Comparison of ENCODE assay signal across 13 cellular contexts in the genomic region with DNA sequence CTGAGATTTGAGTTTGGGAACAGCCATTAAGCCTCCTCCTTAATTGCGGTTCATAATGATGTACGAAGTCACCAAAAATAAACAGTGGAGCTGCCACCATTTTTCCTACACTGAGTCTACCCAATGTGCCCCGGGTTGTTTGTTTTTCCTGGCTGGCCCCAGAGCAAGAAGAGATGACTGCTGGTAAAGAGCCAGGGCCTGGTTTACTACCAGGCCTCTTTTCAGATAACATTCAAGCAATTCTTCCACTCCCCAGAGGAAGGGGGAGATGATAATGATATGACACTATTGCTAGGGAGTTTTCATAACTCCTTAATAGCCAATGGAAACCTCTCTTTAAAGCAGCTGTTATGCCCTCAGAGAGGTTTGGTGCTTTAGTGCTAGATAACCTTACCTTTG. TPM values are rescaled to one million over a fixed set of nuclear protein-coding genes. Genes with fewer than 3 reads are reported as not detected.
DNase-seq lines count a peak whose midpoint lies in the region; ATAC-seq, FAIRE-seq and TF ChIP-seq lines count a peak whose summit lies in the region.
"Had no signal": no experiment of that assay in that cellular context is flagged by ENCODE, and none has a peak within 500 bp of the region (broad histone marks: within the 10 kb centered on the region; RNA-seq: fewer than 3 reads in every experiment).

No MANE protein-coding gene starts in this region.

- H2AFZ ChIP-seq in K562 (ENCODE audit: low read depth, low read length): no peak overlapping the region

- no peaks in the 10 kb centered on the region for H3K27me3 Mint-ChIP-seq in activated CD4-positive, alpha-beta T cell treated with anti-CD3 and anti-CD28 coated beads for 36 hours
- H3K27me3 Mint-ChIP-seq in CD8-positive, alpha-beta memory T cell: no peaks in the 10 kb centered on the region
- no peaks in the 10 kb centered on the region for H3K27me3 Mint-ChIP-seq in natural killer cell treated with Interleukin-12 subunit alpha and Interleukin-12 subunit beta and Interleukin-15 and Interleukin-18, amount 100 ng/mL, for 72 hours
- H3K27me3 Mint-ChIP-seq in activated naive CD4-positive, alpha-beta T cell treated with anti-CD3 and anti-CD28 coated beads for 36 hours (ENCODE audit: low read depth): no peaks in the 10 kb centered on the region
- H3K27me3 Mint-ChIP-seq: CD4-positive, alpha-beta T cell had no signal

- H3K36me3 Mint-ChIP-seq in activated CD4-positive, alpha-beta T cell treated with anti-CD3 and anti-CD28 coated beads for 36 hours (ENCODE audit: low read depth): peaks cover 19% of the 10 kb centered on the region
- H3K36me3 Mint-ChIP-seq in CD8-positive, alpha-beta memory T cell: peaks cover 0 to 74% (median 14%) of the 10 kb centered on the region in 3 donors
- H3K36me3 Mint-ChIP-seq in natural killer cell treated with Interleukin-12 subunit alpha and Interleukin-12 subunit beta and Interleukin-15 and Interleukin-18, amount 100 ng/mL, for 72 hours: peaks cover 14% of the 10 kb centered on the region
- H3K36me3 Mint-ChIP-seq in activated naive CD4-positive, alpha-beta T cell treated with anti-CD3 and anti-CD28 coated beads for 36 hours (ENCODE audit: low read depth): peaks cover 18% of the 10 kb centered on the region
- H3K36me3 Mint-ChIP-seq: activated naive CD4-positive, alpha-beta T cell treated with anti-CD3 and anti-CD28 coated beads, Interleukin-2, amount 50 U/mL, for 72 hours had no signal

- H3K79me2 ChIP-seq in K562 (ENCODE audit: control insufficient read depth, insufficient read depth, low read length): no peaks in the 10 kb centered on the region

- no peak for TF ChIP-seq EP300 in K562 (IDR thresholded peaks at IDR 0.05; ENCODE audit: low read length)
- TF ChIP-seq EP300 in stomach (IDR thresholded peaks at IDR 0.05): no peak

- H3K4me3 ChIP-seq in K562 (no peak overlapping the region), stomach (no peak overlapping the region)
- no peak overlapping the region for H3K4me3 ChIP-seq in CD8-positive, alpha-beta memory T cell (ENCODE audit: low read length)

- TF ChIP-seq CTCF in K562 (IDR thresholded peaks at IDR 0.05 in 2 of 3, conservative IDR thresholded peaks at IDR 0.05 in 1 of 3; ENCODE audit: insufficient read depth in 2 of 3, low read depth in 1 of 3, low read length in 3 of 3): no peak
- no peak for TF ChIP-seq CTCF in stomach (IDR thresholded peaks at IDR 0.05)

- peak in 48 of 76 experiments; percentile 5 to 66 (median 26) for DNase-seq in HUDEP-2 (lab: John Stamatoyannopoulos, UW; ENCODE audit: unreplicated experiment in 76 of 76)
- no peak for DNase-seq in K562 (ENCODE audit: extremely low read depth in 1 of 4, low spot score in 3 of 4)
- DNase-seq in iris pigment epithelial cell (ENCODE audit: low read depth): peak; percentile 71
- peak; percentile 75 for DNase-seq in stomach
- DNase-seq in activated CD4-positive, alpha-beta T cell treated with anti-CD3 and anti-CD28 coated beads for 36 hours: no peak
- no peak for DNase-seq in CD8-positive, alpha-beta memory T cell
- no peak for DNase-seq in natural killer cell treated with Interleukin-12 subunit alpha and Interleukin-12 subunit beta and Interleukin-15 and Interleukin-18, amount 100 ng/mL, for 72 hours (ENCODE audit: low spot score)
- no peak for DNase-seq in activated naive CD4-positive, alpha-beta T cell treated with anti-CD3 and anti-CD28 coated beads for 36 hours
- DNase-seq: activated CD4-positive, alpha-beta T cell treated with anti-CD3 and anti-CD28 coated beads, Interleukin-2, amount 50 U/mL, for 48 hours; CD4-positive, alpha-beta T cell; SW 1271 had no signal

- CTCF ChIA-PET in K562 (lab: Yijun Ruan, JAX; ENCODE audit: low intra/inter-chr PET ratio): no interaction called here
- CTCF ChIA-PET in activated CD4-positive, alpha-beta T cell treated with anti-CD3 and anti-CD28 coated beads for 36 hours (lab: Charles Lee): no interaction called here
- CTCF ChIA-PET in CD8-positive, alpha-beta memory T cell (lab: Charles Lee): interaction anchor here (1.1 kb wide), 1 partner anchor 15 kb away, joined by 4 read pairs; no protein-coding TSS in a partner anchor
- CTCF ChIA-PET in activated naive CD4-positive, alpha-beta T cell treated with anti-CD3 and anti-CD28 coated beads for 36 hours (lab: Charles Lee): interaction anchor here (0.6 kb wide), 1 partner anchor 10 kb away, joined by 3 read pairs; no protein-coding TSS in a partner anchor

- no peak overlapping the region for H3K4me2 ChIP-seq in K562 (ENCODE audit: insufficient read depth, low read length)

- no peak for TF ChIP-seq RAD21 in K562 (CRISPR knock-in tag; conservative IDR thresholded peaks at IDR 0.05 in 1 of 2, IDR thresholded peaks at IDR 0.05 in 1 of 2)

- no peaks in the 10 kb centered on the region for H3K9me1 ChIP-seq in K562 (ENCODE audit: control insufficient read depth, insufficient read depth, low read length)

- H3K4me1 ChIP-seq in K562 (replicated peaks in 1 of 2; ENCODE audit: control insufficient read depth in 2 of 2, insufficient read depth in 2 of 2, low read length in 2 of 2) (peaks cover 5% of the 10 kb centered on the region in 2 experiments; a peak in 3 of 5 replicates), stomach (peaks cover 9 to 26% (median 19%) of the 10 kb centered on the region in 4 donors)
- H3K4me1 ChIP-seq in CD8-positive, alpha-beta memory T cell (ENCODE audit: insufficient read depth, low read length): no peaks in the 10 kb centered on the region

- POLR2A ChIA-PET in K562 (lab: Yijun Ruan, JAX): interaction anchor here (0.5 to 1.4 kb wide), 5 partner anchors 9 to 254 kb away, joined by 3 to 6 read pairs (median 4); no protein-coding TSS in a partner anchor
- POLR2A ChIA-PET in activated CD4-positive, alpha-beta T cell treated with anti-CD3 and anti-CD28 coated beads for 36 hours (lab: Charles Lee): no interaction called here
- POLR2A ChIA-PET in CD8-positive, alpha-beta memory T cell (lab: Charles Lee): no interaction called here

- H4K20me1 ChIP-seq in K562 (replicated peaks; ENCODE audit: control insufficient read depth, insufficient read depth, low read length): no peaks in the 10 kb centered on the region

- H3K27ac ChIP-seq in K562 (ENCODE audit: extremely low read depth, low read depth, low read length) (peak overlapping the region; percentile 29; the same call in 1 of the 3 replicates), stomach (peak overlapping the region; percentile 24 to 76 (median 68))
- no peak overlapping the region for H3K27ac ChIP-seq in CD8-positive, alpha-beta memory T cell (ENCODE audit: low read depth, low read length)

- H3K27me3 ChIP-seq in K562 (ENCODE audit: control insufficient read depth in 2 of 2, insufficient read depth in 2 of 2, low read length in 2 of 2): no peaks in the 10 kb centered on the region
- H3K27me3 ChIP-seq in stomach: no peaks in the 10 kb centered on the region
- H3K27me3 ChIP-seq in CD8-positive, alpha-beta memory T cell (ENCODE audit: insufficient read depth, low read length, poor library complexity, severe bottlenecking): no peaks in the 10 kb centered on the region

- 71% methylated on average over 3 of the region's 3 CpGs for WGBS in K562 (ENCODE audit: insufficient coverage, low coverage, missing lambda C conversion rate)
- WGBS in stomach, 5 donors: 15 to 32% (median 26%) methylated on average over 3 of the region's 3 CpGs

- H3K27ac Mint-ChIP-seq in activated CD4-positive, alpha-beta T cell treated with anti-CD3 and anti-CD28 coated beads for 36 hours: no peak overlapping the region
- peak overlapping the region in 1 of 8 donors; percentile 42 for H3K27ac Mint-ChIP-seq in CD8-positive, alpha-beta memory T cell
- H3K27ac Mint-ChIP-seq in natural killer cell treated with Interleukin-12 subunit alpha and Interleukin-12 subunit beta and Interleukin-15 and Interleukin-18, amount 100 ng/mL, for 72 hours: no peak overlapping the region
- H3K27ac Mint-ChIP-seq in activated naive CD4-positive, alpha-beta T cell treated with anti-CD3 and anti-CD28 coated beads for 36 hours: no peak overlapping the region
- H3K27ac Mint-ChIP-seq: activated naive CD4-positive, alpha-beta T cell treated with anti-CD3 and anti-CD28 coated beads, Interleukin-2, amount 50 U/mL, for 72 hours; CD4-positive, alpha-beta T cell had no signal

- H3K9me3 ChIP-seq in K562 (replicated peaks; ENCODE audit: control insufficient read depth, insufficient read depth, low read depth, low read length) (no peaks in the 10 kb centered on the region), stomach (no peaks in the 10 kb centered on the region)
- no peaks in the 10 kb centered on the region for H3K9me3 ChIP-seq in CD8-positive, alpha-beta memory T cell (ENCODE audit: low read length)

- H3K36me3 ChIP-seq in K562 (ENCODE audit: control insufficient read depth, insufficient read depth, low read length) (peaks cover 57% of the 10 kb centered on the region), stomach (peaks cover 40 to 77% (median 69%) of the 10 kb centered on the region in 4 donors)
- peaks cover 20% of the 10 kb centered on the region for H3K36me3 ChIP-seq in CD8-positive, alpha-beta memory T cell (ENCODE audit: insufficient read depth, low read length)

- no peak for FAIRE-seq in K562 (lab: Jason Lieb, UNC)
- FAIRE-seq: keratinocyte had no signal

- no peaks in the 10 kb centered on the region for H3K9me3 Mint-ChIP-seq in activated CD4-positive, alpha-beta T cell treated with anti-CD3 and anti-CD28 coated beads for 36 hours (ENCODE audit: low read depth)
- no peaks in the 10 kb centered on the region for H3K9me3 Mint-ChIP-seq in CD8-positive, alpha-beta memory T cell
- no peaks in the 10 kb centered on the region for H3K9me3 Mint-ChIP-seq in natural killer cell treated with Interleukin-12 subunit alpha and Interleukin-12 subunit beta and Interleukin-15 and Interleukin-18, amount 100 ng/mL, for 72 hours
- no peaks in the 10 kb centered on the region for H3K9me3 Mint-ChIP-seq in activated naive CD4-positive, alpha-beta T cell treated with anti-CD3 and anti-CD28 coated beads for 36 hours
- H3K9me3 Mint-ChIP-seq: activated naive CD4-positive, alpha-beta T cell treated with anti-CD3 and anti-CD28 coated beads, Interleukin-2, amount 50 U/mL, for 72 hours; CD4-positive, alpha-beta T cell had no signal

- no peak overlapping the region for H3K4me3 Mint-ChIP-seq in activated CD4-positive, alpha-beta T cell treated with anti-CD3 and anti-CD28 coated beads for 36 hours
- no peak overlapping the region for H3K4me3 Mint-ChIP-seq in CD8-positive, alpha-beta memory T cell
- no peak overlapping the region for H3K4me3 Mint-ChIP-seq in natural killer cell treated with Interleukin-12 subunit alpha and Interleukin-12 subunit beta and Interleukin-15 and Interleukin-18, amount 100 ng/mL, for 72 hours
- no peak overlapping the region for H3K4me3 Mint-ChIP-seq in activated naive CD4-positive, alpha-beta T cell treated with anti-CD3 and anti-CD28 coated beads for 36 hours
- H3K4me3 Mint-ChIP-seq: CD4-positive, alpha-beta T cell had no signal

- BruUV-seq in K562 (replicated peaks; lab: Mats Ljungman, UMichigan): no TSS peak

- in situ Hi-C loops in K562 (cut with MboI): no loop called here

- H3K9ac ChIP-seq in K562 (ENCODE audit: insufficient read depth in 1 of 2, low read depth in 2 of 2, low read length in 2 of 2): no peak overlapping the region

- TF ChIP-seq POLR2A in K562 (conservative IDR thresholded peaks at IDR 0.05) (no peak), stomach (IDR thresholded peaks at IDR 0.05) (no peak)

- no peak; the same call in 1 of the 3 replicates for ATAC-seq in K562
- no peak for ATAC-seq in activated CD4-positive, alpha-beta T cell treated with anti-CD3 and anti-CD28 coated beads for 36 hours
- no peak for ATAC-seq in natural killer cell treated with Interleukin-12 subunit alpha and Interleukin-12 subunit beta and Interleukin-15 and Interleukin-18, amount 100 ng/mL, for 72 hours
- ATAC-seq: activated naive CD4-positive, alpha-beta T cell treated with anti-CD3 and anti-CD28 coated beads, Interleukin-2, amount 50 U/mL, for 72 hours had no signal

- intact Hi-C loops in K562 (cut with micrococcal nuclease): no loop called here
- intact Hi-C loops in stomach (cut with DNase I; ENCODE audit: low total_unique reads): no loop called here
- intact Hi-C loops in activated CD4-positive, alpha-beta T cell treated with anti-CD3 and anti-CD28 coated beads for 36 hours (cut with DNase I, micrococcal nuclease): no loop called here
- intact Hi-C loops in activated naive CD4-positive, alpha-beta T cell treated with anti-CD3 and anti-CD28 coated beads for 36 hours (cut with micrococcal nuclease): no loop called here

- H3K4me1 Mint-ChIP-seq in activated CD4-positive, alpha-beta T cell treated with anti-CD3 and anti-CD28 coated beads for 36 hours: no peaks in the 10 kb centered on the region
- H3K4me1 Mint-ChIP-seq in CD8-positive, alpha-beta memory T cell: no peaks in the 10 kb centered on the region
- peaks cover 0 to 3% of the 10 kb centered on the region in 2 donors for H3K4me1 Mint-ChIP-seq in natural killer cell treated with Interleukin-12 subunit alpha and Interleukin-12 subunit beta and Interleukin-15 and Interleukin-18, amount 100 ng/mL, for 72 hours (ENCODE audit: low read depth in 2 of 2)
- H3K4me1 Mint-ChIP-seq in activated naive CD4-positive, alpha-beta T cell treated with anti-CD3 and anti-CD28 coated beads for 36 hours (ENCODE audit: low read depth): no peaks in the 10 kb centered on the region

RNA-seq across cellular contexts. Expression of gene BRAP, which starts 42.3 kb away (rescaled TPM):
- total RNA-seq in K562 (2011; cell fraction: chromatin; rRNA removed; ENCODE audit: low replicate concordance): 27.3 and 35.1 TPM in 2 replicates
- 12.9 and 13.3 TPM in 2 replicates for total RNA-seq in K562 (2011; cell fraction: nucleolus; rRNA removed)
- 18.3 and 21.4 TPM in 2 replicates for total RNA-seq in K562 (2011; cell fraction: nucleoplasm; rRNA removed)
- total RNA-seq in K562 (2014; rRNA removed) (22.8 and 23.9 TPM in 2 replicates), K562 (2014; rRNA removed; fragmentation: Illumina TruSeq; extraction: Trizol) (28.5 and 30.5 TPM in 2 replicates), K562 (2015; rRNA removed; fragmentation: Illumina TruSeq; extraction: Trizol) (26.7 and 27.5 TPM in 2 replicates), K562 (2021) (28.8 and 30.8 TPM in 2 replicates), stomach (10 to 100 TPM; 15.2 to 43.2 (median 19.3) TPM)
- polyA plus RNA-seq in K562 (2011; rRNA removed) (25.1 and 30.6 TPM in 2 replicates), K562 (2014; fragmentation: Illumina TruSeq; extraction: Trizol) (29.9 and 32.6 TPM in 2 replicates), K562 (2014; fragmentation: Nextera tagmentation; extraction: Ambion mirVana) (1 to 10 TPM; 2.2 to 3.4 TPM), K562 (2014; rRNA removed) (17.7 and 20.9 TPM in 2 replicates), stomach (1 to 10 TPM; 5.6 to 7.9 (median 7.4) TPM)
- 15.5 and 25.7 TPM in 2 replicates for polyA plus RNA-seq in K562 (2011; cell fraction: cytosol; rRNA removed)
- polyA plus RNA-seq in K562 (2011; cell fraction: nucleus; rRNA removed): 14.5 and 17.9 TPM in 2 replicates
- polyA plus RNA-seq in K562 (2012): 17.4 and 18.7 TPM in 2 replicates
- polyA minus RNA-seq in K562 (2011; rRNA and poly(A)+ RNA removed): 87.4 and 98.4 TPM in 2 replicates
- polyA minus RNA-seq in K562 (2011; cell fraction: cytosol; rRNA and poly(A)+ RNA removed): 22.6 and 30.0 TPM in 2 replicates
- 6.7 and 13.4 TPM in 2 replicates for polyA minus RNA-seq in K562 (2011; cell fraction: nucleus; rRNA and poly(A)+ RNA removed)
- total RNA-seq in activated CD4-positive, alpha-beta T cell treated with anti-CD3 and anti-CD28 coated beads for 36 hours: 10 to 100 TPM; 18.3 to 23.6 TPM
- total RNA-seq in CD8-positive, alpha-beta memory T cell: 10 to 100 TPM; 23.2 to 25.9 TPM
- polyA plus RNA-seq in CD8-positive, alpha-beta memory T cell: 27.5 TPM
- 10 to 100 TPM; 20.6 to 22.3 TPM for total RNA-seq in natural killer cell treated with Interleukin-12 subunit alpha and Interleukin-12 subunit beta and Interleukin-15 and Interleukin-18, amount 100 ng/mL, for 72 hours
- 10 to 100 TPM; 14.7 to 16.9 TPM for total RNA-seq in activated naive CD4-positive, alpha-beta T cell treated with anti-CD3 and anti-CD28 coated beads for 36 hours

RNA-seq across cellular contexts. Expression of gene ACAD10, which starts 42.4 kb away (rescaled TPM):
- total RNA-seq in K562 (2011; cell fraction: chromatin; rRNA removed; ENCODE audit: low replicate concordance): 132 and 204 TPM in 2 replicates
- total RNA-seq in K562 (2011; cell fraction: nucleolus; rRNA removed): 99.9 and 106 TPM in 2 replicates
- total RNA-seq in K562 (2011; cell fraction: nucleoplasm; rRNA removed): 82.3 and 93.6 TPM in 2 replicates
- total RNA-seq in K562 (2014; rRNA removed): 7.2 and 12.7 TPM in 2 replicates
- 9.4 and 12.0 TPM in 2 replicates for total RNA-seq in K562 (2014; rRNA removed; fragmentation: Illumina TruSeq; extraction: Trizol)
- 9.0 and 11.2 TPM in 2 replicates for total RNA-seq in K562 (2015; rRNA removed; fragmentation: Illumina TruSeq; extraction: Trizol)
- 18.8 and 19.2 TPM in 2 replicates for total RNA-seq in K562 (2021)
- polyA plus RNA-seq in K562 (2011; rRNA removed): 15.5 and 16.3 TPM in 2 replicates
- polyA plus RNA-seq in K562 (2011; cell fraction: cytosol; rRNA removed): 9.5 and 12.3 TPM in 2 replicates
- polyA plus RNA-seq in K562 (2011; cell fraction: nucleus; rRNA removed): 62.9 and 93.5 TPM in 2 replicates
- polyA plus RNA-seq in K562 (2012): 9.6 and 21.6 TPM in 2 replicates
- polyA plus RNA-seq in K562 (2014; fragmentation: Illumina TruSeq; extraction: Trizol): 12.4 and 12.5 TPM in 2 replicates
- polyA plus RNA-seq in K562 (2014; fragmentation: Nextera tagmentation; extraction: Ambion mirVana): 1 to 10 TPM; 2.3 to 5.0 TPM
- polyA plus RNA-seq in K562 (2014; rRNA removed): 15.0 and 17.7 TPM in 2 replicates
- 24.9 and 26.5 TPM in 2 replicates for polyA minus RNA-seq in K562 (2011; rRNA and poly(A)+ RNA removed)
- polyA minus RNA-seq in K562 (2011; cell fraction: cytosol; rRNA and poly(A)+ RNA removed): 14.3 and 23.9 TPM in 2 replicates
- polyA minus RNA-seq in K562 (2011; cell fraction: nucleus; rRNA and poly(A)+ RNA removed): 33.1 and 35.0 TPM in 2 replicates
- total RNA-seq in stomach: 100 to 1,000 TPM in 1 of 5 donors, 10 to 100 TPM in 3, 1 to 10 TPM in 1; 9.4 to 128 (median 32.1) TPM
- polyA plus RNA-seq in stomach: 10 to 100 TPM in 2 of 3 donors, 1 to 10 TPM in 1; 9.8 to 15.7 (median 12.4) TPM
- 10 to 100 TPM; 25.5 to 27.5 TPM for total RNA-seq in activated CD4-positive, alpha-beta T cell treated with anti-CD3 and anti-CD28 coated beads for 36 hours
- 10 to 100 TPM; 20.7 to 21.6 TPM for total RNA-seq in CD8-positive, alpha-beta memory T cell
- polyA plus RNA-seq in CD8-positive, alpha-beta memory T cell: 13.0 TPM
- 10 to 100 TPM; 28.4 to 40.8 TPM for total RNA-seq in natural killer cell treated with Interleukin-12 subunit alpha and Interleukin-12 subunit beta and Interleukin-15 and Interleukin-18, amount 100 ng/mL, for 72 hours
- total RNA-seq in activated naive CD4-positive, alpha-beta T cell treated with anti-CD3 and anti-CD28 coated beads for 36 hours: 10 to 100 TPM; 19.0 to 21.7 TPM

RNA-seq across cellular contexts. Expression of gene ATXN2, which starts 44.3 kb away (rescaled TPM):
- 189 and 381 TPM in 2 replicates for total RNA-seq in K562 (2011; cell fraction: chromatin; rRNA removed; ENCODE audit: low replicate concordance)
- 126 and 146 TPM in 2 replicates for total RNA-seq in K562 (2011; cell fraction: nucleolus; rRNA removed)
- total RNA-seq in K562 (2011; cell fraction: nucleoplasm; rRNA removed): 208 and 329 TPM in 2 replicates
- 16.8 and 20.6 TPM in 2 replicates for total RNA-seq in K562 (2014; rRNA removed)
- total RNA-seq in K562 (2014; rRNA removed; fragmentation: Illumina TruSeq; extraction: Trizol): 40.5 and 45.5 TPM in 2 replicates
- total RNA-seq in K562 (2015; rRNA removed; fragmentation: Illumina TruSeq; extraction: Trizol): 29.6 and 32.1 TPM in 2 replicates
- total RNA-seq in K562 (2021): 66.3 and 67.8 TPM in 2 replicates
- polyA plus RNA-seq in K562 (2011; rRNA removed): 25.2 and 42.0 TPM in 2 replicates
- 43.2 and 49.1 TPM in 2 replicates for polyA plus RNA-seq in K562 (2011; cell fraction: cytosol; rRNA removed)
- 165 and 220 TPM in 2 replicates for polyA plus RNA-seq in K562 (2011; cell fraction: nucleus; rRNA removed)
- 41.1 and 48.9 TPM in 2 replicates for polyA plus RNA-seq in K562 (2012)
- polyA plus RNA-seq in K562 (2014; fragmentation: Illumina TruSeq; extraction: Trizol): 48.7 and 65.7 TPM in 2 replicates
- 10 to 100 TPM; 20.1 to 21.7 TPM for polyA plus RNA-seq in K562 (2014; fragmentation: Nextera tagmentation; extraction: Ambion mirVana)
- 28.7 and 29.3 TPM in 2 replicates for polyA plus RNA-seq in K562 (2014; rRNA removed)
- polyA minus RNA-seq in K562 (2011; rRNA and poly(A)+ RNA removed): 74.8 and 77.5 TPM in 2 replicates
- 47.8 and 71.2 TPM in 2 replicates for polyA minus RNA-seq in K562 (2011; cell fraction: cytosol; rRNA and poly(A)+ RNA removed)
- polyA minus RNA-seq in K562 (2011; cell fraction: nucleus; rRNA and poly(A)+ RNA removed): 55.2 and 75.5 TPM in 2 replicates
- 100 to 1,000 TPM in 2 of 5 donors, 10 to 100 TPM in 3; 55.9 to 131 (median 71.7) TPM for total RNA-seq in stomach
- 10 to 100 TPM; 11.1 to 17.4 (median 16.1) TPM for polyA plus RNA-seq in stomach
- 10 to 100 TPM; 44.2 to 47.9 TPM for total RNA-seq in activated CD4-positive, alpha-beta T cell treated with anti-CD3 and anti-CD28 coated beads for 36 hours
- total RNA-seq in CD8-positive, alpha-beta memory T cell: 10 to 100 TPM; 39.9 to 44.9 TPM
- polyA plus RNA-seq in CD8-positive, alpha-beta memory T cell: 27.7 TPM
- 10 to 100 TPM; 32.8 to 67.7 TPM for total RNA-seq in natural killer cell treated with Interleukin-12 subunit alpha and Interleukin-12 subunit beta and Interleukin-15 and Interleukin-18, amount 100 ng/mL, for 72 hours
- 10 to 100 TPM; 30.6 to 31.5 TPM for total RNA-seq in activated naive CD4-positive, alpha-beta T cell treated with anti-CD3 and anti-CD28 coated beads for 36 hours

Comparison
In these comparisons a context has a peak if more than half of its experiments do, and no peak if none do; other contexts are left out.
1. DNase-seq: peak in HUDEP-2 (48 of 76), iris pigment epithelial cell (single experiment) and stomach (single experiment); none in K562 (0 of 4), activated CD4-positive, alpha-beta T cell treated with anti-CD3 and anti-CD28 coated beads for 36 hours (single experiment), CD8-positive, alpha-beta memory T cell (0 of 5), natural killer cell treated with Interleukin-12 subunit alpha and Interleukin-12 subunit beta and Interleukin-15 and Interleukin-18, amount 100 ng/mL, for 72 hours (single experiment) and activated naive CD4-positive, alpha-beta T cell treated with anti-CD3 and anti-CD28 coated beads for 36 hours (single experiment).
2. CTCF ChIA-PET loops: an anchor here in CD8-positive, alpha-beta memory T cell (1.1 kb wide) and activated naive CD4-positive, alpha-beta T cell treated with anti-CD3 and anti-CD28 coated beads for 36 hours (0.6 kb wide); none called in K562 and activated CD4-positive, alpha-beta T cell treated with anti-CD3 and anti-CD28 coated beads for 36 hours.